Comparison of ENCODE assay signal across 9 cellular contexts in genomic region chr22:38982008-38982927, GRCh38. TPM values are rescaled to one million over a fixed set of nuclear protein-coding genes. Genes with fewer than 3 reads are reported as not detected.
DNase-seq lines count a peak whose midpoint lies in the region; ATAC-seq, FAIRE-seq and TF ChIP-seq lines count a peak whose summit lies in the region.
"Had no signal": no experiment of that assay in that cellular context is flagged by ENCODE, and none has a peak within 500 bp of the region (broad histone marks: within the 10 kb centered on the region; RNA-seq: fewer than 3 reads in every experiment).

Gene APOBEC3B, plus strand, starts transcription at chr22:38982347. Its CDS starts 107 bp downstream, at chr22:38982454.

- peaks cover 5% of the 10 kb centered on the region; the same call in 1 of the 2 replicates for H3K4me1 ChIP-seq in DND-41 (ENCODE audit: insufficient read depth, low read length)
- peaks cover 11 to 28% of the 10 kb centered on the region in 2 donors for H3K4me1 ChIP-seq in duodenal mucosa (ENCODE audit: control insufficient read depth in 1 of 2, insufficient read depth in 2 of 2, low read length in 2 of 2)
- no peaks in the 10 kb centered on the region for H3K4me1 ChIP-seq in lung (ENCODE audit: control insufficient read depth in 2 of 2, insufficient read depth in 2 of 2, low read length in 2 of 2)

- no peak within 1 kb of the TSS; the same call in 1 of the 2 replicates for H2AFZ ChIP-seq in DND-41 (ENCODE audit: low read depth, low read length)

- 12 to 17% methylated on average over 15 to 16 of the region's 16 CpGs for WGBS in lung, 2 donors

- no peaks in the 10 kb centered on the region for H4K20me1 ChIP-seq in DND-41 (ENCODE audit: insufficient read depth, low read length)

- H3K4me3 ChIP-seq in DND-41 (ENCODE audit: low read depth in 1 of 2, low read length in 2 of 2) (no peak within 1 kb of the TSS), duodenal mucosa (ENCODE audit: low read depth in 1 of 2, low read length in 2 of 2) (peak within 1 kb of the TSS; percentile 60 to 61), lung (no peak within 1 kb of the TSS)

- H3K36me3 ChIP-seq in DND-41 (ENCODE audit: insufficient read depth, low read length) (no peaks in the 10 kb centered on the region), duodenal mucosa (ENCODE audit: control insufficient read depth in 1 of 2, insufficient read depth in 2 of 2, low read length in 2 of 2) (no peaks in the 10 kb centered on the region), lung (ENCODE audit: control insufficient read depth in 2 of 2, insufficient read depth in 2 of 2, low read length in 2 of 2) (no peaks in the 10 kb centered on the region)

- H3K27me3 ChIP-seq in DND-41 (ENCODE audit: insufficient read depth, low read length, poor library complexity) = no peaks in the 10 kb centered on the region
- no peaks in the 10 kb centered on the region for H3K27me3 ChIP-seq in duodenal mucosa (ENCODE audit: control insufficient read depth in 1 of 2, insufficient read depth in 2 of 2, low read length in 2 of 2)
- no peaks in the 10 kb centered on the region for H3K27me3 ChIP-seq in lung (ENCODE audit: control insufficient read depth, insufficient read depth)

- H3K4me2 ChIP-seq in DND-41 (ENCODE audit: insufficient read depth, low read length) = no peak within 1 kb of the TSS

- TF ChIP-seq POLR2A in H54 (IDR thresholded peaks at IDR 0.05; ENCODE audit: low read depth, low read length) = peak; percentile 15; the same call in 1 of the 2 replicates

- H3K79me2 ChIP-seq in DND-41 (ENCODE audit: insufficient read depth, low read length) = no peaks in the 10 kb centered on the region

- TF ChIP-seq CTCF in DND-41 (IDR thresholded peaks at IDR 0.05; ENCODE audit: borderline replicate concordance, extremely low read depth, low read length, poor library complexity, severe bottlenecking) (no peak), lung (IDR thresholded peaks at IDR 0.05; ENCODE audit: control extremely low read depth, extremely low read depth) (no peak)

- H3K9ac ChIP-seq in DND-41 (ENCODE audit: low read depth, low read length) (0 out of 2 replicates have a peak within 1 kb of the TSS, but pooled peaks have one; percentile 15), duodenal mucosa (ENCODE audit: low read depth in 1 of 2, low read length in 2 of 2) (peak within 1 kb of the TSS; percentile 43 to 48)

- H3K27ac ChIP-seq in DND-41 (ENCODE audit: low read length) (no peak within 1 kb of the TSS), duodenal mucosa (ENCODE audit: low read depth, low read length) (peak within 1 kb of the TSS; percentile 43), lung (ENCODE audit: low read depth in 1 of 2, low read length in 1 of 2) (peak within 1 kb of the TSS; percentile 9 to 50)

- FAIRE-seq in H54 (lab: Jason Lieb, UNC) = no peak

- ATAC-seq in DND-41 (ENCODE audit: insufficient read depth, low read depth) = peak; percentile 60
- peak; percentile 84 for ATAC-seq in lung (ENCODE audit: insufficient read depth, low FRiP score)

- H3K9me3 ChIP-seq in DND-41 (ENCODE audit: insufficient read depth, low read length, severe bottlenecking) = no peaks in the 10 kb centered on the region
- no peaks in the 10 kb centered on the region for H3K9me3 ChIP-seq in duodenal mucosa (ENCODE audit: control insufficient read depth in 1 of 2, low read length in 2 of 2)
- H3K9me3 ChIP-seq in lung (ENCODE audit: control insufficient read depth in 2 of 2, insufficient read depth in 1 of 2, low read length in 1 of 2) = no peaks in the 10 kb centered on the region

- peak; percentile 32 for DNase-seq in DND-41
- peak; percentile 63 for DNase-seq in H54 (ENCODE audit: insufficient read length, low spot score)
- peak; percentile 52 for DNase-seq in NCI-H1048 (lab: John Stamatoyannopoulos, UW)
- peak; percentile 74 for DNase-seq in activated CD4-positive, alpha-beta T cell treated with anti-CD3 and anti-CD28 coated beads for 48 hours
- DNase-seq in lung (ENCODE audit: low spot score) = peak; percentile 91
- peak; percentile 15 to 41 (median 18) for DNase-seq in stimulated activated CD4-positive, alpha-beta T cell treated with anti-CD3 and anti-CD28 coated beads, TNF-alpha, amount 100 ng/mL, for 1 hour (ENCODE audit: low read depth in 3 of 3, low spot score in 1 of 3)
- no peak for DNase-seq in ecto neural progenitor cell (ENCODE audit: low spot score)

RNA-seq across cellular contexts. Expression of gene APOBEC3B, which starts in this region (rescaled TPM):
- total RNA-seq in lung = 1 to 10 TPM; 1.0 to 4.5 TPM
- polyA plus RNA-seq in lung = 1 to 10 TPM; 2.7 to 4.4 TPM
- polyA plus RNA-seq: neural cell had no signal

Comparison
In these comparisons a context has a peak if more than half of its experiments do, and no peak if none do; other contexts are left out.
1. H3K4me3 ChIP-seq: peak in duodenal mucosa (2 of 2); none in DND-41 (0 of 2) and lung (single experiment).